Comparison of ENCODE assay signal across 8 cellular contexts in genomic region chr11:77471520-77472234, GRCh38. TPM values are rescaled to one million over a fixed set of nuclear protein-coding genes. Genes with fewer than 3 reads are reported as not detected.
A peak's percentile ranks its signal among the peaks of the same experiment; 100 is the strongest.
DNase-seq lines count a peak whose midpoint lies in the region; ATAC-seq and TF ChIP-seq lines count a peak whose summit lies in the region.

No MANE protein-coding gene starts in this region.

- H2AFZ ChIP-seq in KMS-11 (ENCODE audit: low read depth): no peak overlapping the region

- H3K4me3 ChIP-seq in KMS-11 (IDR thresholded peaks at IDR 0.05; ENCODE audit: insufficient read depth, low read depth, low read length) (no peak overlapping the region), iPS-18c (ENCODE audit: insufficient read depth, low read depth, low read length) (peak overlapping the region; percentile 86)

- no peak overlapping the region for H3K27ac ChIP-seq in KMS-11

- peak overlapping the region; percentile 90 for H3K4me3 Mint-ChIP-seq in WTC11

- POLR2A ChIA-PET in WTC11 (lab: Charles Lee): interaction anchor here (1.0 to 1.6 kb wide), 3 partner anchors 22 to 58 kb away, joined by 3 read pairs; no protein-coding TSS in a partner anchor

- H3K27ac Mint-ChIP-seq in WTC11: peak overlapping the region; percentile 96

- 0 out of 2 replicates have a peak, but pooled peaks cover 4% of the 10 kb centered on the region for H3K9me3 Mint-ChIP-seq in WTC11

- H3K79me2 ChIP-seq in KMS-11 (ENCODE audit: insufficient read depth, low read depth): no peaks in the 10 kb centered on the region; the same call in 1 of the 2 replicates

- H3K9ac ChIP-seq in KMS-11: no peak overlapping the region

- no peaks in the 10 kb centered on the region for H3K36me3 ChIP-seq in KMS-11 (ENCODE audit: insufficient read depth)

- ATAC-seq in WTC11: no peak
- no peak for ATAC-seq in HG03039 (IDR thresholded peaks at IDR 0.05; ENCODE audit: unreplicated experiment)
- no peak for ATAC-seq in HG02759 (IDR thresholded peaks at IDR 0.05; ENCODE audit: unreplicated experiment)

- no peaks in the 10 kb centered on the region for H3K9me3 ChIP-seq in iPS-18c (ENCODE audit: control insufficient read depth, insufficient read depth, low read length)

- H3K4me1 ChIP-seq in KMS-11 (ENCODE audit: low read depth, poor library complexity, severe bottlenecking): peaks cover 35% of the 10 kb centered on the region

- CTCF ChIA-PET in WTC11 (lab: Charles Lee): interaction anchor here (0.6 to 3.0 kb wide), 20 partner anchors 11 to 276 kb away, joined by 3 to 28 read pairs (median 5); partner anchors contain the start of gene AQP11

- H4K20me1 ChIP-seq in KMS-11 (ENCODE audit: insufficient read depth): no peaks in the 10 kb centered on the region

- peaks cover 76% of the 10 kb centered on the region for H3K4me1 Mint-ChIP-seq in WTC11

- peak; percentile 97 for DNase-seq in DMS53 (lab: John Stamatoyannopoulos, UW)
- DNase-seq in WTC11 (ENCODE audit: low spot score): peak; percentile 30
- DNase-seq in activated CD4-positive, CD25-positive, alpha-beta regulatory T cell treated with anti-CD3 and anti-CD28 coated beads, Interleukin-2, amount 50 U/mL, for 72 hours: no peak
- DNase-seq in iPS-NIHi11 (ENCODE audit: low spot score): no peak

- H3K27me3 ChIP-seq in KMS-11 (ENCODE audit: insufficient read depth, low read depth): no peaks in the 10 kb centered on the region

- peak; percentile 32; the same call in 1 of the 2 replicates for TF ChIP-seq CTCF in KMS-11 (conservative IDR thresholded peaks at IDR 0.05; ENCODE audit: low read depth, low read length)
- no peak for TF ChIP-seq CTCF in WTC11 (IDR thresholded peaks at IDR 0.05)

- no peaks in the 10 kb centered on the region; the same call in 1 of the 2 replicates for H3K27me3 Mint-ChIP-seq in WTC11 (ENCODE audit: low read depth)

- no peaks in the 10 kb centered on the region for H3K36me3 Mint-ChIP-seq in WTC11

- no peak overlapping the region for H3K4me2 ChIP-seq in KMS-11

TF ChIP-seq in WTC11, 78 proteins besides CTCF, POLR2A, EP300 and RAD21:
- no peak for TF ChIP-seq USF2 (CRISPR knock-in tag; IDR thresholded peaks at IDR 0.05)
- TF ChIP-seq SMAD3 (CRISPR knock-in tag; IDR thresholded peaks at IDR 0.05; ENCODE audit: borderline replicate concordance): no peak
- TF ChIP-seq, protein P1, sequence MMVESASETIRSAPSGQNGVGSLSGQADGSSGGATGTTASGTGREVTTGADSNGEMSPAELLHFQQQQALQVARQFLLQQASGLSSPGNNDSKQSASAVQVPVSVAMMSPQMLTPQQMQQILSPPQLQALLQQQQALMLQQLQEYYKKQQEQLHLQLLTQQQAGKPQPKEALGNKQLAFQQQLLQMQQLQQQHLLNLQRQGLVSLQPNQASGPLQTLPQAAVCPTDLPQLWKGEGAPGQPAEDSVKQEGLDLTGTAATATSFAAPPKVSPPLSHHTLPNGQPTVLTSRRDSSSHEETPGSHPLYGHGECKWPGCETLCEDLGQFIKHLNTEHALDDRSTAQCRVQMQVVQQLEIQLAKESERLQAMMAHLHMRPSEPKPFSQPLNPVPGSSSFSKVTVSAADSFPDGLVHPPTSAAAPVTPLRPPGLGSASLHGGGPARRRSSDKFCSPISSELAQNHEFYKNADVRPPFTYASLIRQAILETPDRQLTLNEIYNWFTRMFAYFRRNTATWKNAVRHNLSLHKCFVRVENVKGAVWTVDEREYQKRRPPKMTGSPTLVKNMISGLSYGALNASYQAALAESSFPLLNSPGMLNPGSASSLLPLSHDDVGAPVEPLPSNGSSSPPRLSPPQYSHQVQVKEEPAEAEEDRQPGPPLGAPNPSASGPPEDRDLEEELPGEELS (CRISPR knock-in tag; IDR thresholded peaks at IDR 0.05): no peak
TF ChIP-seq in WTC11: peak in this region for 0.

RNA-seq across cellular contexts. Expression of gene PAK1, which starts 2.2 kb away (rescaled TPM):
- 160 to 191 TPM (median 166 TPM) in 3 replicates for total RNA-seq in WTC11 (2021)

Comparison
In these comparisons a context has a peak if more than half of its experiments do, and no peak if none do; other contexts are left out.
1. DNase-seq: peak in DMS53 (single experiment) and WTC11 (single experiment); none in activated CD4-positive, CD25-positive, alpha-beta regulatory T cell treated with anti-CD3 and anti-CD28 coated beads, Interleukin-2, amount 50 U/mL, for 72 hours (single experiment) and iPS-NIHi11 (single experiment).